7 cellular contexts compared by ENCODE assay signal in the genomic region with DNA sequence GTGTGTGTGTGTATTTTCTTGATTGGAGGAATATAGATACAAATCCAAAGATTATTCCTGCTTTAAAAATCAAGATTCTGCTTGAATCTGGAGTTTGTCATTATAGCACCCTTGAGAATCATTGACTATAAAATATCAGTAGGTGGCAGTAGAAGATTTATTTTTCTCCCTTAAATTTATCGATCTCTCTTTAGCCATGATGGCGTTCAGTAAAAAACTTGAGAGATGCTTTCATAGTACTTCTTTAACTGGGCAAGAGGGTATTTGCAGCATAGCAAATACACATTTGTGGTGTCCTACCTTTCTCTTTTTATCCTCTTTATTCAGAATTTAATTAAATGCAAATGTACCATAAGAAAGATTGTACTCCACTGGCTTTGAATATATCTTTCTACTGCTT.
DNase-seq lines count a peak whose midpoint lies in the region; ATAC-seq, FAIRE-seq and TF ChIP-seq lines count a peak whose summit lies in the region.

No MANE protein-coding gene starts in this region.

- H3K4me1 Mint-ChIP-seq in effector memory CD8-positive, alpha-beta T cell (ENCODE audit: low read depth in 2 of 2): no peaks in the 10 kb centered on the region
- H3K4me1 Mint-ChIP-seq in naive B cell: no peaks in the 10 kb centered on the region

- ATAC-seq in HG03432 (IDR thresholded peaks at IDR 0.05; ENCODE audit: unreplicated experiment) (peak; percentile 65), naive B cell (ENCODE audit: low read depth in 2 of 2) (peak in 1 of 2 donors; percentile 49)
- ATAC-seq in effector memory CD8-positive, alpha-beta T cell (replicated peaks): peak; percentile 36

- H3K27me3 Mint-ChIP-seq in effector memory CD8-positive, alpha-beta T cell: peaks cover 17 to 20% of the 10 kb centered on the region in 2 donors
- H3K27me3 Mint-ChIP-seq in naive B cell: peaks cover 0 to 12% (median 7%) of the 10 kb centered on the region in 3 donors

- H3K4me3 ChIP-seq in lower leg skin (ENCODE audit: low read depth, poor library complexity, severe bottlenecking): no peak overlapping the region

- H3K4me3 Mint-ChIP-seq in effector memory CD8-positive, alpha-beta T cell: no peak overlapping the region
- H3K4me3 Mint-ChIP-seq in naive B cell: no peak overlapping the region

- TF ChIP-seq POLR2A in GM12891 (IDR thresholded peaks at IDR 0.05; ENCODE audit: low read depth, low read length) (no peak), lower leg skin (IDR thresholded peaks at IDR 0.05) (no peak)

- FAIRE-seq in GM12891 (lab: Jason Lieb, UNC): peak; percentile 48

- intact Hi-C loops in lower leg skin (cut with DNase I; ENCODE audit: low total_unique reads): loop anchor here (10.0 kb wide), 1 partner anchor 518 kb away; the partner anchor contains the start of gene ARRDC3

- 2 to 3% methylated on average over 2 of the region's 2 CpGs for WGBS in lower leg skin, 2 donors

- H3K9me3 Mint-ChIP-seq in effector memory CD8-positive, alpha-beta T cell: no peaks in the 10 kb centered on the region
- no peaks in the 10 kb centered on the region for H3K9me3 Mint-ChIP-seq in naive B cell

- H3K36me3 Mint-ChIP-seq in effector memory CD8-positive, alpha-beta T cell (ENCODE audit: insufficient read depth): no peaks in the 10 kb centered on the region
- no peaks in the 10 kb centered on the region for H3K36me3 Mint-ChIP-seq in naive B cell

- no peak for DNase-seq in GM12891 (ENCODE audit: insufficient read length, low spot score)
- DNase-seq in OCI-M1 (lab: John Stamatoyannopoulos, UW): peak; percentile 60
- no peak for DNase-seq in effector memory CD8-positive, alpha-beta T cell
- peak; percentile 17 for DNase-seq in naive B cell
- DNase-seq in nucleus accumbens (lab: John Stamatoyannopoulos, UW): no peak
- no peak for DNase-seq in lower leg skin (ENCODE audit: low spot score in 2 of 2)

- TF ChIP-seq CTCF in lower leg skin (IDR thresholded peaks at IDR 0.05): no peak

- H3K27ac Mint-ChIP-seq in effector memory CD8-positive, alpha-beta T cell: no peak overlapping the region
- no peak overlapping the region for H3K27ac Mint-ChIP-seq in naive B cell

TF ChIP-seq in GM12891, 5 proteins besides CTCF, POLR2A, EP300 and RAD21:
- no peak for TF ChIP-seq POLR2AphosphoS5 (IDR thresholded peaks at IDR 0.05; ENCODE audit: low read depth, low read length)

Comparison
In these comparisons a context has a peak if more than half of its experiments do, and no peak if none do; other contexts are left out.
1. DNase-seq: peak in OCI-M1 (single experiment) and naive B cell (single experiment); none in GM12891 (single experiment), effector memory CD8-positive, alpha-beta T cell (0 of 3), nucleus accumbens (0 of 56) and lower leg skin (0 of 2).